ENCODE assay signal across 8 cellular contexts in the genomic region with DNA sequence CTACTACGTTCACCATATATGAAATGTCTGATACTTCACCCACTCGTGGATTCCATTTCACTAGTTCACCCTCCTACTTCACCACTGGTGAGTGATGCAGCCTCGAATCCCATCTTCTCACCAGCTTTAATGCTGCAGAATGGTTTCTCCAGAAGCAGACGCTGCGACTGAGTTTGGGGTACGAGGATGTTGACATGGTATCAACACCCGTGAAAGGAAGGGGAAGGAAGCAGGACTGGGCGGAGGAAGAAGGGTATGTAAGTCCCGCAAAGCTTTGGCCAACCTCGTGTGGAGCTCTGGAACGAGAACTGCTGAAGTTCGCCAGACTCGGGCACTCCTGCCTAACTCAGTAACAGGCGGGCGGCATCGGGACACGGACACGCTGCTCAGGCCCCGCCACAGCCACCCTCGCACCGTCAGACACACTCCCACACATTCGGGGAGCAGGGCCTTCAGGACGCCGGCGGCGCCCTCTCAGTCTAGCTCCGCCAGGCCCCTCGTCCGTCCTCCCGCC. TPM values are rescaled to one million over a fixed set of nuclear protein-coding genes. Genes with fewer than 3 reads are reported as not detected.
DNase-seq lines count a peak whose midpoint lies in the region; ATAC-seq lines count a peak whose summit lies in the region.

No MANE protein-coding gene starts in this region.

- H3K4me1 ChIP-seq in CD4-positive, alpha-beta memory T cell (ENCODE audit: insufficient read depth, low read length) = peaks cover 42% of the 10 kb centered on the region

- H3K4me3 ChIP-seq in CD4-positive, alpha-beta memory T cell (ENCODE audit: low read length in 2 of 2) = peak overlapping the region; percentile 89 to 100
- peak overlapping the region; percentile 91 for H3K4me3 ChIP-seq in SK-N-MC

- H3K9me3 ChIP-seq in CD4-positive, alpha-beta memory T cell (ENCODE audit: control insufficient read depth in 1 of 2, low read length in 2 of 2) = no peaks in the 10 kb centered on the region
- H3K9me3 ChIP-seq in SK-N-MC (ENCODE audit: low read depth, low read length) = no peaks in the 10 kb centered on the region

- H3K9ac ChIP-seq in SK-N-MC (ENCODE audit: insufficient read length) = peak overlapping the region; percentile 97

- no peaks in the 10 kb centered on the region for H3K27me3 ChIP-seq in CD4-positive, alpha-beta memory T cell (ENCODE audit: insufficient read depth, low read length)

- POLR2A ChIA-PET in CD4-positive, alpha-beta memory T cell (lab: Charles Lee; ENCODE audit: partially characterized antibody) = interaction anchor here (1.3 to 4.4 kb wide), 7 partner anchors 14 to 183 kb away, joined by 3 to 75 read pairs (median 6); a partner anchor contains a TSS

- peak in 1 of 5 donors; percentile 43 for DNase-seq in CD4-positive, alpha-beta memory T cell
- DNase-seq in SK-N-MC (ENCODE audit: low read depth, low spot score) = no peak
- DNase-seq in central memory CD8-positive, alpha-beta T cell (ENCODE audit: low spot score in 2 of 2) = no peak
- DNase-seq in left lobe of liver (ENCODE audit: low spot score) = no peak
- peak; percentile 28 for DNase-seq in stimulated activated CD4-positive, alpha-beta T cell treated with anti-CD3 and anti-CD28 coated beads, Interleukin-4, amount 100 ng/mL, for 48 hours (ENCODE audit: low read depth in 2 of 2)
- DNase-seq in HuH-7 (ENCODE audit: low spot score) = no peak

- H3K9me3 Mint-ChIP-seq in CD4-positive, alpha-beta memory T cell = no peaks in the 10 kb centered on the region
- H3K9me3 Mint-ChIP-seq in central memory CD8-positive, alpha-beta T cell = no peaks in the 10 kb centered on the region

- H3K4me1 Mint-ChIP-seq in CD4-positive, alpha-beta memory T cell = peaks cover 27 to 58% (median 43%) of the 10 kb centered on the region in 4 donors
- peaks cover 47% of the 10 kb centered on the region for H3K4me1 Mint-ChIP-seq in central memory CD8-positive, alpha-beta T cell

- peak overlapping the region; percentile 74 for H3K27ac ChIP-seq in CD4-positive, alpha-beta memory T cell (ENCODE audit: low read depth, low read length)
- peak overlapping the region; percentile 75; the same call in 1 of the 2 replicates for H3K27ac ChIP-seq in SK-N-MC

- peaks cover 12 to 26% of the 10 kb centered on the region in 2 donors for H3K36me3 Mint-ChIP-seq in CD4-positive, alpha-beta memory T cell
- H3K36me3 Mint-ChIP-seq in central memory CD8-positive, alpha-beta T cell (ENCODE audit: insufficient read depth) = peaks cover 11% of the 10 kb centered on the region

- no peaks in the 10 kb centered on the region for H3K36me3 ChIP-seq in CD4-positive, alpha-beta memory T cell (ENCODE audit: insufficient read depth, low read length)
- no peaks in the 10 kb centered on the region for H3K36me3 ChIP-seq in SK-N-MC (ENCODE audit: insufficient read depth, low read length)

- ATAC-seq in GM19324 (IDR thresholded peaks at IDR 0.05; ENCODE audit: low FRiP score, unreplicated experiment) (peak; percentile 26), HG03342 (IDR thresholded peaks at IDR 0.05; ENCODE audit: unreplicated experiment) (peak; percentile 18), left lobe of liver (peak; percentile 22)
- peak; percentile 3 for ATAC-seq in central memory CD8-positive, alpha-beta T cell (replicated peaks; ENCODE audit: extremely low read depth, poor library complexity, severe bottlenecking)

- CTCF ChIA-PET in CD4-positive, alpha-beta memory T cell (lab: Charles Lee; ENCODE audit: partially characterized antibody) = interaction anchor here (2.3 kb wide), 1 partner anchor 94 kb away, joined by 7 read pairs; no protein-coding TSS in a partner anchor

- H3K27ac Mint-ChIP-seq in CD4-positive, alpha-beta memory T cell = peak overlapping the region; percentile 87 to 95 (median 94)
- peak overlapping the region; percentile 79 for H3K27ac Mint-ChIP-seq in central memory CD8-positive, alpha-beta T cell (ENCODE audit: low read depth)

- intact Hi-C loops in CD4-positive, alpha-beta memory T cell (cut with micrococcal nuclease) = loop anchor here (1.0 kb wide), 2 partner anchors 134 to 177 kb away; a partner anchor contains a TSS

- peak overlapping the region; percentile 86 to 93 (median 90) for H3K4me3 Mint-ChIP-seq in CD4-positive, alpha-beta memory T cell
- H3K4me3 Mint-ChIP-seq in central memory CD8-positive, alpha-beta T cell = peak overlapping the region; percentile 91

- no peaks in the 10 kb centered on the region for H3K27me3 Mint-ChIP-seq in CD4-positive, alpha-beta memory T cell
- H3K27me3 Mint-ChIP-seq in central memory CD8-positive, alpha-beta T cell = no peaks in the 10 kb centered on the region

RNA-seq across cellular contexts. Expression of a gene that starts 0.8 kb away (rescaled TPM):
- total RNA-seq in CD4-positive, alpha-beta memory T cell = 10 to 100 TPM; 94.6 to 95.9 TPM
- polyA plus RNA-seq in CD4-positive, alpha-beta memory T cell = 10 to 100 TPM; 14.1 to 17.8 TPM
- 15.2 TPM for total RNA-seq in left lobe of liver

Comparison
In these comparisons a context has a peak if more than half of its experiments do, and no peak if none do; other contexts are left out.
1. DNase-seq: peak in stimulated activated CD4-positive, alpha-beta T cell treated with anti-CD3 and anti-CD28 coated beads, Interleukin-4, amount 100 ng/mL, for 48 hours (2 of 2); none in SK-N-MC (single experiment), central memory CD8-positive, alpha-beta T cell (0 of 2), left lobe of liver (single experiment) and HuH-7 (single experiment).
2. Peak in every context shown above with its lines, with median percentiles within 50 percentile points of each other: ATAC-seq.